ENCODE assay signal across 8 cellular contexts in the genomic region with DNA sequence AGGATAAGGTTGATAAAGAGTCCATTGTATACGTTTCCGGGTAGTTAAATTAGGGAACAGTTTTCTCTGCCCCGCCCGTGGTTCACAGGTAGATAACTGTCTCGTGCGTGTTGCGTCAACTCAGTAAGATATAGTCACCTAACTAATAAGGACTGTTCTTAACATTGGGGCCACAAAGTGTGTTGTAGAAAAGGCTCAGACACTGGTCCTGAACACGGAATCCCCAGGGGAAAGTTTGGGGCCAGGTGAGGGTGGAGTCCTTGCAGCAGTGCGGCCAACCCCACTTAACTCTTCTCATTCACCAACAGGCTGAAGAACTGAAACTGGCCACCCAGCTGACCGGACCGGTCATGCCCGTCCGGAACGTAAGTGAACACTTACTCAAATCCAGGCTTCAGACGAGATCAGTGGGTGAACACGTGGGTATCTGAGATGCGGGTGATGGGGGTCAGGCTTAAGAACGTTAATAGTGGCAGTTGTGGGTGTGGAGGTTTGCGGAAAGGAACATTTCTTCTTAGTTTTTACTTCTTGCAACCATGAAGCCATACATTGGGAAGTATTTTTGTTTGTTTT. TPM values are rescaled to one million over a fixed set of nuclear protein-coding genes. Genes with fewer than 3 reads are reported as not detected.
A peak's percentile ranks its signal among the peaks of the same experiment; 100 is the strongest.
DNase-seq lines count a peak whose midpoint lies in the region; ATAC-seq and TF ChIP-seq lines count a peak whose summit lies in the region.

No MANE protein-coding gene starts in this region.

- H3K9me3 ChIP-seq in stomach smooth muscle (ENCODE audit: control insufficient read depth in 2 of 2, low read length in 2 of 2) = no peaks in the 10 kb centered on the region
- no peaks in the 10 kb centered on the region for H3K9me3 ChIP-seq in WERI-Rb-1 (ENCODE audit: severe bottlenecking)

- H3K9ac ChIP-seq in stomach smooth muscle (ENCODE audit: low read length in 2 of 2) = peak overlapping the region; percentile 87 to 95

- H3K36me3 Mint-ChIP-seq in activated T-cell treated with anti-CD3 and anti-CD28 coated beads, Interleukin-2, amount 50 U/mL, for 4 hours (ENCODE audit: insufficient read depth) = peaks cover 38% of the 10 kb centered on the region
- peaks cover 46% of the 10 kb centered on the region for H3K36me3 Mint-ChIP-seq in activated CD4-positive, alpha-beta memory T cell treated with anti-CD3 and anti-CD28 coated beads, Interleukin-2, amount 10 ng/mL, durations not matched to agents 7 days and 5 days (ENCODE audit: low read depth)

- H3K36me3 ChIP-seq in stomach smooth muscle (ENCODE audit: control insufficient read depth in 2 of 2, insufficient read depth in 2 of 2, low read length in 2 of 2) (peaks cover 31 to 34% of the 10 kb centered on the region in 2 donors), WERI-Rb-1 (peaks cover 37% of the 10 kb centered on the region)

- peaks cover 50% of the 10 kb centered on the region for H3K4me1 Mint-ChIP-seq in activated T-cell treated with anti-CD3 and anti-CD28 coated beads, Interleukin-2, amount 50 U/mL, for 4 hours (ENCODE audit: low read depth)
- peaks cover 59% of the 10 kb centered on the region for H3K4me1 Mint-ChIP-seq in activated CD4-positive, alpha-beta memory T cell treated with anti-CD3 and anti-CD28 coated beads, Interleukin-2, amount 10 ng/mL, durations not matched to agents 7 days and 5 days

- ATAC-seq in activated T-cell treated with anti-CD3 and anti-CD28 coated beads, Interleukin-2, amount 50 U/mL, for 4 hours = no peak
- no peak for ATAC-seq in HG03469 (IDR thresholded peaks at IDR 0.05; ENCODE audit: unreplicated experiment)

- in situ Hi-C loops in ACHN (cut with HindIII; ENCODE audit: low pct_ligation_motif_present, low pct_unique_long_range_greater_than_20kb, low sequenced_read_pairs) = no loop called here

- H3K27me3 ChIP-seq in stomach smooth muscle (ENCODE audit: control insufficient read depth in 1 of 2, insufficient read depth in 2 of 2, low read length in 2 of 2) = no peaks in the 10 kb centered on the region
- H3K27me3 ChIP-seq in WERI-Rb-1 (ENCODE audit: insufficient read depth, low read depth, severe bottlenecking) = no peaks in the 10 kb centered on the region

- H3K4me3 ChIP-seq in iPS-11a (ENCODE audit: low read depth, low read length) = peak overlapping the region; percentile 95
- H3K4me3 ChIP-seq in stomach smooth muscle (ENCODE audit: low read length in 2 of 2) = peak overlapping the region; percentile 84 to 90
- H3K4me3 ChIP-seq in WERI-Rb-1 (ENCODE audit: low read depth, low read length) = no peak overlapping the region; the same call in 1 of the 2 replicates

- no peaks in the 10 kb centered on the region for H3K27me3 Mint-ChIP-seq in activated T-cell treated with anti-CD3 and anti-CD28 coated beads, Interleukin-2, amount 50 U/mL, for 4 hours (ENCODE audit: low read depth)
- H3K27me3 Mint-ChIP-seq in activated CD4-positive, alpha-beta memory T cell treated with anti-CD3 and anti-CD28 coated beads, Interleukin-2, amount 10 ng/mL, durations not matched to agents 7 days and 5 days = no peaks in the 10 kb centered on the region

- peak overlapping the region; percentile 84 for H3K27ac Mint-ChIP-seq in activated CD4-positive, alpha-beta memory T cell treated with anti-CD3 and anti-CD28 coated beads, Interleukin-2, amount 10 ng/mL, durations not matched to agents 7 days and 5 days

- POLR2A ChIA-PET in activated CD4-positive, alpha-beta memory T cell treated with anti-CD3 and anti-CD28 coated beads, Interleukin-2, amount 10 ng/mL, durations not matched to agents 7 days and 5 days (lab: Charles Lee) = interaction anchor here (1.1 to 1.8 kb wide), 6 partner anchors 10 to 782 kb away, joined by 3 to 13 read pairs (median 3); a partner anchor contains a TSS

- no peaks in the 10 kb centered on the region for H3K9me3 Mint-ChIP-seq in activated T-cell treated with anti-CD3 and anti-CD28 coated beads, Interleukin-2, amount 50 U/mL, for 4 hours
- H3K9me3 Mint-ChIP-seq in activated CD4-positive, alpha-beta memory T cell treated with anti-CD3 and anti-CD28 coated beads, Interleukin-2, amount 10 ng/mL, durations not matched to agents 7 days and 5 days = no peaks in the 10 kb centered on the region

- peak overlapping the region; percentile 98 for H3K4me3 Mint-ChIP-seq in activated T-cell treated with anti-CD3 and anti-CD28 coated beads, Interleukin-2, amount 50 U/mL, for 4 hours
- peak overlapping the region; percentile 90 for H3K4me3 Mint-ChIP-seq in activated CD4-positive, alpha-beta memory T cell treated with anti-CD3 and anti-CD28 coated beads, Interleukin-2, amount 10 ng/mL, durations not matched to agents 7 days and 5 days

- CTCF ChIA-PET in activated CD4-positive, alpha-beta memory T cell treated with anti-CD3 and anti-CD28 coated beads, Interleukin-2, amount 10 ng/mL, durations not matched to agents 7 days and 5 days (lab: Charles Lee) = interaction anchor here (0.9 kb wide), 1 partner anchor 138 kb away, joined by 3 read pairs; no protein-coding TSS in a partner anchor

- H3K27ac ChIP-seq in stomach smooth muscle (ENCODE audit: low read length) (no peak overlapping the region), WERI-Rb-1 (no peak overlapping the region)

- no peak for TF ChIP-seq CTCF in WERI-Rb-1 (IDR thresholded peaks at IDR 0.05; ENCODE audit: low read depth, low read length)

- peaks cover 46% of the 10 kb centered on the region for H3K4me1 ChIP-seq in stomach smooth muscle (ENCODE audit: control insufficient read depth, insufficient read depth, low read length)

- DNase-seq in activated T-cell treated with anti-CD3 and anti-CD28 coated beads, Interleukin-2, amount 50 U/mL, for 4 hours = no peak
- no peak for DNase-seq in activated T-cell treated with anti-CD3 and anti-CD28 coated beads for 4 hours
- DNase-seq in activated CD4-positive, alpha-beta memory T cell treated with anti-CD3 and anti-CD28 coated beads, Interleukin-2, amount 10 ng/mL, durations not matched to agents 7 days and 5 days = no peak
- DNase-seq in WERI-Rb-1 = no peak
- no peak for DNase-seq in ACHN

RNA-seq across cellular contexts. Expression of a gene that starts 1.6 kb away (rescaled TPM):
- 1,000 to 10,000 TPM; 3,320 to 3,425 (median 3,389) TPM for total RNA-seq in activated T-cell treated with anti-CD3 and anti-CD28 coated beads, Interleukin-2, amount 50 U/mL, for 4 hours
- total RNA-seq in activated CD4-positive, alpha-beta memory T cell treated with anti-CD3 and anti-CD28 coated beads, Interleukin-2, amount 10 ng/mL, durations not matched to agents 7 days and 5 days = 1,000 to 10,000 TPM; 2,083 to 2,114 TPM

RNA-seq across cellular contexts. Expression of a gene that starts 13.4 kb away (rescaled TPM):
- total RNA-seq in activated T-cell treated with anti-CD3 and anti-CD28 coated beads, Interleukin-2, amount 50 U/mL, for 4 hours = 10 to 100 TPM; 18.0 to 19.5 (median 19.1) TPM
- total RNA-seq in activated CD4-positive, alpha-beta memory T cell treated with anti-CD3 and anti-CD28 coated beads, Interleukin-2, amount 10 ng/mL, durations not matched to agents 7 days and 5 days = 1 to 10 TPM; 3.3 to 4.4 TPM

RNA-seq across cellular contexts. Expression of a gene that starts 51.3 kb away (rescaled TPM):
- total RNA-seq in activated T-cell treated with anti-CD3 and anti-CD28 coated beads, Interleukin-2, amount 50 U/mL, for 4 hours = not detected
- total RNA-seq in activated CD4-positive, alpha-beta memory T cell treated with anti-CD3 and anti-CD28 coated beads, Interleukin-2, amount 10 ng/mL, durations not matched to agents 7 days and 5 days = not detected

RNA-seq across cellular contexts. Expression of a gene that starts 53.9 kb away (rescaled TPM):
- 10 to 100 TPM; 76.1 to 88.4 (median 78.5) TPM for total RNA-seq in activated T-cell treated with anti-CD3 and anti-CD28 coated beads, Interleukin-2, amount 50 U/mL, for 4 hours
- total RNA-seq in activated CD4-positive, alpha-beta memory T cell treated with anti-CD3 and anti-CD28 coated beads, Interleukin-2, amount 10 ng/mL, durations not matched to agents 7 days and 5 days = 10 to 100 TPM; 73.9 to 77.9 TPM
